Comparison of ENCODE assay signal across 28 cellular contexts in genomic region chr12:97222391-97222790, GRCh38.
"Had no signal": no experiment of that assay in that cellular context is flagged by ENCODE, and none has a peak within 500 bp of the region (broad histone marks: within the 10 kb centered on the region; RNA-seq: fewer than 3 reads in every experiment).

No MANE protein-coding gene starts in this region.

- DNase-seq: naive thymus-derived CD8-positive, alpha-beta T cell; nephron progenitor cell; nucleus accumbens; pancreas; retina; right lobe of liver; sigmoid colon; small intestine; stimulated activated CD4-positive, alpha-beta T cell treated with anti-CD3 and anti-CD28 coated beads, Interleukin-15, amount 100 ng/mL, for 24 hours; stimulated activated CD4-positive, alpha-beta T cell treated with anti-CD3 and anti-CD28 coated beads, Interleukin-2, amount 100 ng/mL, for 24 hours; stimulated activated CD4-positive, alpha-beta T cell treated with anti-CD3 and anti-CD28 coated beads, Interleukin-2, amount 100 ng/mL, for 48 hours; stimulated activated CD4-positive, alpha-beta T cell treated with anti-CD3 and anti-CD28 coated beads, Interleukin-4, amount 100 ng/mL, for 24 hours; stimulated activated naive B cell treated with anti-CD40 and anti-IgM and Interleukin-4, amounts not matched to agents 10 μg/mL and 1 μg/mL and 100 μg/mL, for 72 hours; stimulated activated naive CD4-positive, alpha-beta T cell treated with Interleukin-2 at 50 U/mL for 16 hours; stomach; thyroid gland; trophoblast cell; upper lobe of left lung had no signal

- H3K9me3 Mint-ChIP-seq: neural crest cell; stimulated activated effector memory CD8-positive, alpha-beta T cell treated with anti-CD3 and anti-CD28 coated beads, Interleukin-12 subunit alpha, Interleukin-12 subunit beta, amount 100 ng/mL, for 72 hours; stimulated activated naive CD8-positive, alpha-beta T cell treated with anti-CD3 and anti-CD28 coated beads, Interleukin-15, Interleukin-2, amounts not matched to agents 100 ng/mL and 50 ng/mL, for 24 hours had no signal

- ATAC-seq: naive thymus-derived CD8-positive, alpha-beta T cell; natural killer cell treated with Interleukin-12 subunit alpha and Interleukin-12 subunit beta and Interleukin-15 and Interleukin-18, amount 100 ng/mL, for 72 hours; pancreas; right lobe of liver; stimulated activated effector memory CD8-positive, alpha-beta T cell treated with anti-CD3 and anti-CD28 coated beads, Interleukin-12 subunit alpha, Interleukin-12 subunit beta, amount 100 ng/mL, for 72 hours; stimulated activated naive B cell treated with anti-CD40 and anti-IgM and Interleukin-4, amounts not matched to agents 10 μg/mL and 1 μg/mL and 100 μg/mL, for 72 hours had no signal

- H3K27ac Mint-ChIP-seq: naive thymus-derived CD8-positive, alpha-beta T cell; natural killer cell treated with Interleukin-12 subunit alpha and Interleukin-12 subunit beta and Interleukin-15 and Interleukin-18, amount 100 ng/mL, for 72 hours; nephron progenitor cell; stimulated activated effector memory CD8-positive, alpha-beta T cell treated with anti-CD3 and anti-CD28 coated beads, Interleukin-12 subunit alpha, Interleukin-12 subunit beta, amount 100 ng/mL, for 72 hours; stimulated activated naive B cell treated with anti-CD40 and anti-IgM and Interleukin-4, amounts not matched to agents 10 μg/mL and 1 μg/mL and 100 μg/mL, for 72 hours; stimulated activated naive CD8-positive, alpha-beta T cell treated with anti-CD3 and anti-CD28 coated beads, Interleukin-15, Interleukin-2, amounts not matched to agents 100 ng/mL and 50 ng/mL, for 24 hours had no signal

- H3K36me3 Mint-ChIP-seq: naive thymus-derived CD8-positive, alpha-beta T cell; natural killer cell treated with Interleukin-12 subunit alpha and Interleukin-12 subunit beta and Interleukin-15 and Interleukin-18, amount 100 ng/mL, for 72 hours; stimulated activated effector memory CD8-positive, alpha-beta T cell treated with anti-CD3 and anti-CD28 coated beads, Interleukin-12 subunit alpha, Interleukin-12 subunit beta, amount 100 ng/mL, for 72 hours; stimulated activated naive B cell treated with anti-CD40 and anti-IgM and Interleukin-4, amounts not matched to agents 10 μg/mL and 1 μg/mL and 100 μg/mL, for 72 hours had no signal

- H3K9me3 ChIP-seq: neutrophil, pancreas, prostate gland, right atrium auricular region, right lobe of liver, sigmoid colon, stomach, thoracic aorta, thyroid gland, tibial nerve, upper lobe of left lung, vagina had no signal

- H3K4me1 ChIP-seq: pancreas, prostate gland, right atrium auricular region, right lobe of liver, sigmoid colon, stomach, thyroid gland, tibial nerve, upper lobe of left lung, vagina had no signal

- H3K4me1 Mint-ChIP-seq: naive thymus-derived CD8-positive, alpha-beta T cell; stimulated activated effector memory CD8-positive, alpha-beta T cell treated with anti-CD3 and anti-CD28 coated beads, Interleukin-12 subunit alpha, Interleukin-12 subunit beta, amount 100 ng/mL, for 72 hours had no signal

- H3K27ac ChIP-seq: neutrophil, pancreas, prostate gland, right atrium auricular region, right lobe of liver, sigmoid colon, stomach, thoracic aorta, thyroid gland, tibial nerve, upper lobe of left lung, vagina had no signal

- H3K4me3 Mint-ChIP-seq: naive thymus-derived CD8-positive, alpha-beta T cell; natural killer cell treated with Interleukin-12 subunit alpha and Interleukin-12 subunit beta and Interleukin-15 and Interleukin-18, amount 100 ng/mL, for 72 hours; nephron progenitor cell; neural crest cell; stimulated activated effector memory CD8-positive, alpha-beta T cell treated with anti-CD3 and anti-CD28 coated beads, Interleukin-12 subunit alpha, Interleukin-12 subunit beta, amount 100 ng/mL, for 72 hours; stimulated activated naive B cell treated with anti-CD40 and anti-IgM and Interleukin-4, amounts not matched to agents 10 μg/mL and 1 μg/mL and 100 μg/mL, for 72 hours; stimulated activated naive CD8-positive, alpha-beta T cell treated with anti-CD3 and anti-CD28 coated beads, Interleukin-15, Interleukin-2, amounts not matched to agents 100 ng/mL and 50 ng/mL, for 24 hours had no signal

- H3K27me3 Mint-ChIP-seq: natural killer cell treated with Interleukin-12 subunit alpha and Interleukin-12 subunit beta and Interleukin-15 and Interleukin-18, amount 100 ng/mL, for 72 hours; stimulated activated naive CD8-positive, alpha-beta T cell treated with anti-CD3 and anti-CD28 coated beads, Interleukin-15, Interleukin-2, amounts not matched to agents 100 ng/mL and 50 ng/mL, for 24 hours had no signal

- H3K27me3 ChIP-seq: neutrophil, pancreas, right atrium auricular region, right lobe of liver, sigmoid colon, stomach, thyroid gland, tibial nerve, upper lobe of left lung, vagina had no signal

- H3K4me3 ChIP-seq: pancreas, prostate gland, right atrium auricular region, right lobe of liver, sigmoid colon, stomach, thoracic aorta, thyroid gland, tibial nerve, upper lobe of left lung, vagina had no signal

- H3K36me3 ChIP-seq: neutrophil, pancreas, prostate gland, right atrium auricular region, right lobe of liver, sigmoid colon, stomach, thoracic aorta, thyroid gland, tibial nerve, upper lobe of left lung, vagina had no signal
